ENCODE assay signal across 8 cellular contexts in the genomic region with DNA sequence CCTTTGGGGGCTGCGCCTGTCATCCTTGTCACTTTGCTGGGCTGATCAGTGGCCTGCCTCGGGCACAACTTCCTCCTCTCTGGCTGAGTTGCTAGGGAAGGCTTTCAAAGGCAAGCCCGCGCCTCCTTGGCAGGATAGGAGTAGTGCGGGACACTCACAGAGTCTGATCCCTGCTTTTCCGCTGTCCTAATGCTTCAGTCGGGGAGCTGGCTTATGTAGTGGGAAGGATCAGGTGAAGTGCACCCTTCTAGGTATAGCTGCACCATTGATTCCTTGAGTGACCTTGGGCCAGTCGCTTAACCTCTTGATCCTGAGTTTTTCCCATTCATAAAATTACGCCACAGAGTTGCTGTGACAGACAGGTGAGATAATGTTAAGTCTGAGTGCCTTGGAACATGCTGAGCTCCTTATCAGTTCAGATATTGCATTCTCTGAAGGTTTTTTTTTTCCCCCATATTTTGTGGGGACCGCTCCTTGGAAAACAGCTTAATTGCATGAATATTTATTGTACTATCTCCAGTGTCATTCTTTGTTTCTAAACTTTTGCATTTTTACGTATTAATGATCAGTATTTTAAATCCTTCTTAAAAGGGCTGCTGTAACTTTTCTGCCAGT. TPM values are rescaled to one million over a fixed set of nuclear protein-coding genes. Genes with fewer than 3 reads are reported as not detected.
DNase-seq lines count a peak whose midpoint lies in the region; ATAC-seq and TF ChIP-seq lines count a peak whose summit lies in the region.

No MANE protein-coding gene starts in this region.

- peaks cover 33 to 35% of the 10 kb centered on the region in 2 donors for H3K4me1 Mint-ChIP-seq in natural killer cell

- no peaks in the 10 kb centered on the region for H3K9me3 Mint-ChIP-seq in natural killer cell

- intact Hi-C loops in natural killer cell (cut with micrococcal nuclease): no loop called here

- peak overlapping the region; percentile 95 for H3K4me3 Mint-ChIP-seq in natural killer cell

- H3K27me3 Mint-ChIP-seq in natural killer cell (ENCODE audit: low read depth in 2 of 2): no peaks in the 10 kb centered on the region

- no peak for TF ChIP-seq CTCF in natural killer cell (IDR thresholded peaks at IDR 0.05)

- H3K36me3 Mint-ChIP-seq in natural killer cell: no peaks in the 10 kb centered on the region

- DNase-seq in activated T-cell treated with anti-CD3 and anti-CD28 coated beads for 24 hours (ENCODE audit: low read depth) (peak; percentile 10), SKM-1 treated with dmso at 0.1 percent for 144 hours (lab: John Stamatoyannopoulos, UW; ENCODE audit: unreplicated experiment) (peak; percentile 65), epithelial cell of prostate (ENCODE audit: low read depth, low spot score) (no peak), natural killer cell (no peak), activated gamma-delta T cell treated with Interleukin-2 at 50 U/mL for 16 hours (no peak), OCI-M1 (lab: John Stamatoyannopoulos, UW) (no peak)
- DNase-seq in activated T-cell treated with anti-CD3 and anti-CD28 coated beads, Interleukin-2, amount 50 U/mL, for 1 hour: no peak

- H3K27ac ChIP-seq in epithelial cell of prostate: peak overlapping the region; percentile 86

- ATAC-seq in HG03196 (IDR thresholded peaks at IDR 0.05; ENCODE audit: unreplicated experiment) (peak; percentile 20), natural killer cell (no peak)

- peak overlapping the region; percentile 91 to 96 for H3K27ac Mint-ChIP-seq in natural killer cell

RNA-seq across cellular contexts. Expression of a gene that starts 0.9 kb away (rescaled TPM):
- total RNA-seq in natural killer cell: 10 to 100 TPM; 47.2 to 62.3 (median 58.0) TPM

Comparison
In these comparisons a context has a peak if more than half of its experiments do, and no peak if none do; other contexts are left out.
1. DNase-seq: peak in activated T-cell treated with anti-CD3 and anti-CD28 coated beads for 24 hours (single experiment) and SKM-1 treated with dmso at 0.1 percent for 144 hours (single experiment); none in activated T-cell treated with anti-CD3 and anti-CD28 coated beads, Interleukin-2, amount 50 U/mL, for 1 hour (single experiment), epithelial cell of prostate (single experiment), natural killer cell (single experiment), activated gamma-delta T cell treated with Interleukin-2 at 50 U/mL for 16 hours (single experiment) and OCI-M1 (single experiment).